Comparison of ENCODE assay signal across 8 cellular contexts in genomic region chr7:43112088-43112940, GRCh38. TPM values are rescaled to one million over a fixed set of nuclear protein-coding genes. Genes with fewer than 3 reads are reported as not detected.
DNase-seq lines count a peak whose midpoint lies in the region; ATAC-seq, FAIRE-seq and TF ChIP-seq lines count a peak whose summit lies in the region.

Gene HECW1 (plus strand): TSS chr7:43112647. CDS start chr7:43243906, 131,259 bp downstream.

- no peaks in the 10 kb centered on the region for H3K9me3 ChIP-seq in pancreas

- H3K4me1 ChIP-seq in pancreas: peaks cover 0 to 13% (median 0%) of the 10 kb centered on the region in 3 donors

- H3K27ac ChIP-seq in pancreas: no peak within 1 kb of the TSS
- no peak within 1 kb of the TSS for H3K27ac ChIP-seq in RWPE1

- intact Hi-C loops in pancreas (cut with DNase I): no loop called here

- peaks cover 0 to 46% (median 9%) of the 10 kb centered on the region in 4 donors for H3K27me3 ChIP-seq in pancreas

- H3K36me3 ChIP-seq in pancreas: no peaks in the 10 kb centered on the region

- 3 to 4% methylated on average over 55 to 59 of the region's 59 CpGs for WGBS in pancreas, 2 donors

- H3K4me3 ChIP-seq in epithelial cell of proximal tubule (ENCODE audit: low read depth, low read length) (peak within 1 kb of the TSS; percentile 40), pancreas (peak within 1 kb of the TSS in 3 of 4 donors; percentile 5 to 32 (median 20))

- ATAC-seq in pancreas: no peak

- CTCF ChIA-PET in RWPE1 (lab: Yijun Ruan, JAX): interaction anchor here (1.0 kb wide), 1 partner anchor 343 kb away, joined by 3 read pairs; no protein-coding TSS in a partner anchor

- FAIRE-seq in pancreas (lab: Jason Lieb, UNC): no peak

- DNase-seq in DMS53 (lab: John Stamatoyannopoulos, UW) (peak; percentile 61), NCI-H69 (lab: John Stamatoyannopoulos, UW) (peak; percentile 23), epithelial cell of proximal tubule (ENCODE audit: low read depth) (no peak), pancreas (peak in 1 of 6 donors; percentile 48), GM10266 (ENCODE audit: extremely low spot score) (no peak), NCI-H2171 treated with DMSO at 0.1 percent for 48 hours (lab: John Stamatoyannopoulos, UW) (no peak), NCI-H526 treated with DMSO at 0.1 percent for 48 hours (lab: John Stamatoyannopoulos, UW) (no peak), RWPE1 (ENCODE audit: low spot score) (no peak)

- POLR2A ChIA-PET in RWPE1 (lab: Yijun Ruan, JAX; ENCODE audit: low non-redundant PET): no interaction called here

- no peak for TF ChIP-seq CTCF in epithelial cell of proximal tubule (conservative IDR thresholded peaks at IDR 0.05; ENCODE audit: low read depth, low read length)
- TF ChIP-seq CTCF in pancreas (IDR thresholded peaks at IDR 0.05): no peak
- no peak for TF ChIP-seq CTCF in GM10266 (IDR thresholded peaks at IDR 0.05; ENCODE audit: control insufficient read depth, insufficient read depth, low read depth, missing control alignments)
- TF ChIP-seq CTCF in RWPE1 (conservative IDR thresholded peaks at IDR 0.05; ENCODE audit: low read depth): no peak

RNA-seq across cellular contexts. Expression of gene HECW1, which starts in this region (rescaled TPM):
- total RNA-seq in epithelial cell of proximal tubule: not detected in 2 replicates
- under 1 TPM in 2 of 6 donors, not detected in 4; 0.12 to 0.69 TPM for total RNA-seq in pancreas
- under 1 TPM in 1 of 2 donors, not detected in 1; 0.04 TPM for polyA plus RNA-seq in pancreas

Comparison
In these comparisons a context has a peak if more than half of its experiments do, and no peak if none do; other contexts are left out.
1. DNase-seq: peak in DMS53 (single experiment) and NCI-H69 (single experiment); none in epithelial cell of proximal tubule (single experiment), GM10266 (single experiment), NCI-H2171 treated with DMSO at 0.1 percent for 48 hours (single experiment), NCI-H526 treated with DMSO at 0.1 percent for 48 hours (single experiment) and RWPE1 (single experiment).